Comparison of ENCODE assay signal across 13 cellular contexts in the genomic region with DNA sequence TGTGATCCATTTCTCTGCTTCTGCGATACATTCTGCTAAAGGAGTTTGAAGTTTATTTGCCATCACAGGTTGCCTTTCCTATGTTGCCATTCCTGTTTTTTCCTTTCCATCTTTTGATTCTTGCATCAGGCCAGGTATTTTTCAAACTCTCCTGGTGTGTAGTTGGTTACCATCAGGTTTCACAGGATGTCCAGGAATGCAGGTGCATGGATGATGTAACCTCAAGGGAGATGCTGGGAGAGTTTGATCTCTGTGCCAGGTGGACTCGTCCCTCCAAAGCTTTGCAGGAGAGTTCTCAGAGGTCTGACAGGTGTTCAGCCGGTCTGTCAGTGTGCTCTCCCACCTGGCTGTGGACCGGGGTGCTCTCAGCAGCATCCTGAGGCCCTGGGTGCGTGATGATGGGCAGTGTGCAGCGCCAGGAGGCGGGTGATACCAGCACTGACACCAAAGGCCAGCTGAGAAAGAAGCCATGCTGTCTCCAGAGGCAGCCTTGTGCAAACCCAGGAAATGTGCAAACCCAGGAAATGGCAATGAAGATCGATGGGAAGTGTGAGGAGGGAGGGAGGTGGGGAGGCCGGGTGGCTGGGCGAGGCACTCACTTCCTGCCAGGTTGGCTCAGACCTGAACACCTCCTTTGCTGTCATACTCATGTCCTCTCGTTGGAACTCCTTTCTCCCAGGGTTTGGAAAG. TPM values are rescaled to one million over a fixed set of nuclear protein-coding genes. Genes with fewer than 3 reads are reported as not detected.
DNase-seq lines count a peak whose midpoint lies in the region; ATAC-seq and TF ChIP-seq lines count a peak whose summit lies in the region.
"Had no signal": no experiment of that assay in that cellular context is flagged by ENCODE, and none has a peak within 500 bp of the region (broad histone marks: within the 10 kb centered on the region; RNA-seq: fewer than 3 reads in every experiment).

No MANE protein-coding gene starts in this region.

- H3K4me3 Mint-ChIP-seq in GM23338 (peak overlapping the region; percentile 1; the same call in 2 of the 3 replicates), mesothelial cell of epicardium (peak overlapping the region; percentile 37), T-helper 17 cell (no peak overlapping the region)

- H3K36me3 ChIP-seq in BLaER1 (no peaks in the 10 kb centered on the region), GM23338 (ENCODE audit: insufficient read depth) (no peaks in the 10 kb centered on the region)
- H3K36me3 ChIP-seq: stomach had no signal

- peaks cover 26% of the 10 kb centered on the region for H3K27me3 Mint-ChIP-seq in GM23338 (ENCODE audit: insufficient read depth, low read depth, poor library complexity)
- peaks cover 50% of the 10 kb centered on the region for H3K27me3 Mint-ChIP-seq in mesothelial cell of epicardium (ENCODE audit: low read depth)
- H3K27me3 Mint-ChIP-seq in T-helper 17 cell = peaks cover 70% of the 10 kb centered on the region

- POLR2A ChIA-PET in RWPE1 (lab: Yijun Ruan, JAX; ENCODE audit: low non-redundant PET) = no interaction called here

- no peaks in the 10 kb centered on the region for H3K9me2 ChIP-seq in GM23338 (ENCODE audit: insufficient read depth)

- H3K9me3 Mint-ChIP-seq in GM23338 (no peaks in the 10 kb centered on the region), mesothelial cell of epicardium (no peaks in the 10 kb centered on the region)

- CTCF ChIA-PET in RWPE1 (lab: Yijun Ruan, JAX) = no interaction called here

- no peaks in the 10 kb centered on the region for H3K36me3 Mint-ChIP-seq in GM23338 (ENCODE audit: low read depth)
- no peaks in the 10 kb centered on the region for H3K36me3 Mint-ChIP-seq in mesothelial cell of epicardium
- peaks cover 3% of the 10 kb centered on the region for H3K36me3 Mint-ChIP-seq in T-helper 17 cell (ENCODE audit: low read depth)

- TF ChIP-seq CTCF in GM23338 (conservative IDR thresholded peaks at IDR 0.05; ENCODE audit: low read depth in 2 of 2) = no peak
- TF ChIP-seq CTCF in RWPE1 (conservative IDR thresholded peaks at IDR 0.05; ENCODE audit: low read depth) = no peak
- no peak for TF ChIP-seq CTCF in mesothelial cell of epicardium (IDR thresholded peaks at IDR 0.05; ENCODE audit: unreplicated experiment)

- H3K27ac ChIP-seq in BLaER1 = no peak overlapping the region
- H3K27ac ChIP-seq in GM23338 (ENCODE audit: low read depth) = no peak overlapping the region
- H3K27ac ChIP-seq in RWPE1 = no peak overlapping the region
- H3K27ac ChIP-seq: dorsolateral prefrontal cortex, stomach had no signal

- DNase-seq in GM23338 (ENCODE audit: low spot score) = peak; percentile 28
- peak; percentile 54 for DNase-seq in RWPE1 (ENCODE audit: low spot score)
- no peak for DNase-seq in mesothelial cell of epicardium (ENCODE audit: low spot score in 2 of 2, unreplicated experiment in 2 of 2)
- no peak for DNase-seq in medulla oblongata (ENCODE audit: extremely low spot score)
- DNase-seq in cerebellum (ENCODE audit: low spot score) = no peak
- no peak for DNase-seq in T-helper 17 cell
- DNase-seq: activated gamma-delta T cell treated with Interleukin-2 at 50 U/mL for 16 hours, dorsolateral prefrontal cortex, Kasumi-1, left ventricle myocardium superior, stomach had no signal

- no peak overlapping the region for H3K9ac ChIP-seq in BLaER1

- H3K27ac Mint-ChIP-seq in GM23338 (no peak overlapping the region), mesothelial cell of epicardium (peak overlapping the region; percentile 34), T-helper 17 cell (no peak overlapping the region)

- H3K4me1 Mint-ChIP-seq in GM23338 (peaks cover 26% of the 10 kb centered on the region), mesothelial cell of epicardium (peaks cover 25% of the 10 kb centered on the region), T-helper 17 cell (peaks cover 8% of the 10 kb centered on the region)

- H3K4me3 ChIP-seq in BLaER1 = no peak overlapping the region
- H3K4me3 ChIP-seq in GM23338 = no peak overlapping the region
- H3K4me3 ChIP-seq: dorsolateral prefrontal cortex, stomach had no signal

- H3F3A ChIP-seq in GM23338 (replicated peaks; ENCODE audit: low read depth) = no peaks in the 10 kb centered on the region

- H4K20me1 ChIP-seq in BLaER1 = no peaks in the 10 kb centered on the region
- no peaks in the 10 kb centered on the region for H4K20me1 ChIP-seq in GM23338 (replicated peaks; ENCODE audit: insufficient read depth)

- H3K9me3 ChIP-seq in BLaER1 (no peaks in the 10 kb centered on the region), T-helper 17 cell (ENCODE audit: control insufficient read depth, low read length, poor library complexity, severe bottlenecking) (no peaks in the 10 kb centered on the region)
- H3K9me3 ChIP-seq: stomach had no signal

- H3K4me2 ChIP-seq in BLaER1 (peak overlapping the region; percentile 14), GM23338 (peak overlapping the region; percentile 52; the same call in 1 of the 2 replicates)

- H3K27me3 ChIP-seq in BLaER1 (peaks cover 35% of the 10 kb centered on the region), GM23338 (ENCODE audit: insufficient read depth) (peaks cover 26% of the 10 kb centered on the region)

- no peak for ATAC-seq in GM23338
- no peak for ATAC-seq in GM21786 (IDR thresholded peaks at IDR 0.05; ENCODE audit: unreplicated experiment)
- ATAC-seq in T-helper 17 cell = no peak
- ATAC-seq: left ventricle myocardium superior had no signal

- no peak overlapping the region for H2AFZ ChIP-seq in GM23338

- H3K4me1 ChIP-seq in BLaER1 = peaks cover 6% of the 10 kb centered on the region; the same call in 1 of the 2 replicates
- H3K4me1 ChIP-seq in GM23338 (ENCODE audit: insufficient read depth) = peaks cover 21% of the 10 kb centered on the region

- H3K79me2 ChIP-seq in GM23338 (replicated peaks; ENCODE audit: insufficient read depth) = no peaks in the 10 kb centered on the region

TF ChIP-seq in GM23338, 12 proteins besides CTCF, POLR2A, EP300 and RAD21:
- no peak for TF ChIP-seq JUNB (IDR thresholded peaks at IDR 0.05; ENCODE audit: unreplicated experiment)
- no peak for TF ChIP-seq ZNF331 (CRISPR knock-in tag; IDR thresholded peaks at IDR 0.05; ENCODE audit: low read depth)
- TF ChIP-seq EZH2 (IDR thresholded peaks at IDR 0.05; ENCODE audit: low read depth, unreplicated experiment) = no peak
- no peak for TF ChIP-seq ZNF114 (CRISPR knock-in tag; IDR thresholded peaks at IDR 0.05)
- TF ChIP-seq, protein P1, sequence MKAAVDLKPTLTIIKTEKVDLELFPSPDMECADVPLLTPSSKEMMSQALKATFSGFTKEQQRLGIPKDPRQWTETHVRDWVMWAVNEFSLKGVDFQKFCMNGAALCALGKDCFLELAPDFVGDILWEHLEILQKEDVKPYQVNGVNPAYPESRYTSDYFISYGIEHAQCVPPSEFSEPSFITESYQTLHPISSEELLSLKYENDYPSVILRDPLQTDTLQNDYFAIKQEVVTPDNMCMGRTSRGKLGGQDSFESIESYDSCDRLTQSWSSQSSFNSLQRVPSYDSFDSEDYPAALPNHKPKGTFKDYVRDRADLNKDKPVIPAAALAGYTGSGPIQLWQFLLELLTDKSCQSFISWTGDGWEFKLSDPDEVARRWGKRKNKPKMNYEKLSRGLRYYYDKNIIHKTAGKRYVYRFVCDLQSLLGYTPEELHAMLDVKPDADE (IDR thresholded peaks at IDR 0.05) = peak; percentile 36; the same call in 1 of the 2 replicates

RNA-seq across cellular contexts. Expression of a gene that starts 1.7 kb away (rescaled TPM):
- 2.1 and 2.3 TPM in 2 replicates for total RNA-seq in GM23338 (2014; rRNA removed; shearing (Covaris generic))
- polyA plus RNA-seq in GM23338 (2016; fragmentation: Nextera tagmentation; extraction: Ambion mirVana) = 2.1 and 2.9 TPM in 2 replicates
- total RNA-seq in mesothelial cell of epicardium (43.5 to 52.5 TPM (median 47.7 TPM) in 3 replicates), cerebellum (6.6 TPM), T-helper 17 cell (not detected)
- total RNA-seq: left ventricle myocardium superior had no signal

Comparison
In these comparisons a context has a peak if more than half of its experiments do, and no peak if none do; other contexts are left out.
1. DNase-seq: peak in GM23338 (single experiment) and RWPE1 (single experiment); none in mesothelial cell of epicardium (0 of 2), medulla oblongata (single experiment), cerebellum (single experiment) and T-helper 17 cell (0 of 3).